ENCODE assay signal across 1 cellular context in the genomic region with DNA sequence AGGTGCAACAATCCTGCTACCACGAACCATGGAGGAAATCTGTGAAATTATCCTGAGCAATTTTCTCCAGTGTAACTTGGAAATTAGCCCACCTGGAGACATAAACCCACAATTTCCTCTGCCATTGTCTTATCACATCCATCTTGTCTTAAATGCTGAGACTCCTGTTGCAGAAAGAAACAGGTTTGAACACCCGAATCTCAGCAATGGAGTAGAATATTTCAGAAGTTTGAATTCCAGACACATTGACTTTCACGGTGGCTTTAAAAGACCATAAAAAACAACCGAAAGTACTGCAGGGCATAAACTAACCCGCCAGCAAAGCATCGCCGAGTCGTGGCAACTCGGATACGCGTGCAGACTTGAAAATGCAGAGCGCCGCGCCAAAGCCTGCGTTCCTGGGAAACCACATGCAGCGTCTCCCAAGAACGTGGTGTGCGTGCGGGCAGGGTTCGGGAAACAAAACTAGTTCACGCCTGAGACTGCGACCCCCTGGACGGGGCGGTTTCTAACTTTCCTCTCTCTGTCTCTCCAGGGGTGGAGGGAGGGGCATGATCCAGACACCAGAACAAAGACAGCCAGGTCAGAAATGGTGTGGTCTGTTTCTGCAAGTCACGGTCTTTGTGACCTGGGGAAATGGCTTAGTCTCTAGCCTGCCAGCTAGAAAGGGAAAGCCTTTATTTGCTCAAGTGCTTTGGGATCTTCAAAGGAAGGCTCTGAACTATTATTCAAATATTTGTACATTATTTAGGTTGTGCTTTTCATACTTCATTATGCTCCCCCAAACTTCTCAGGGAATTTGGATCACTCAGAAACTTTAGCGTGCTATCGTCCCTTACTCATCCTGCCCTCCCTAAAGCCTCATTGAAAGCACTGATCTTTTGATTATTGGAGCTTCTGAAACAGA.
TF ChIP-seq lines count a peak whose summit lies in the region.

No MANE protein-coding gene starts in this region.

TF ChIP-seq in GM23338, 12 proteins besides CTCF, POLR2A, EP300 and RAD21 (continued from another document):
- TF ChIP-seq, protein P1, sequence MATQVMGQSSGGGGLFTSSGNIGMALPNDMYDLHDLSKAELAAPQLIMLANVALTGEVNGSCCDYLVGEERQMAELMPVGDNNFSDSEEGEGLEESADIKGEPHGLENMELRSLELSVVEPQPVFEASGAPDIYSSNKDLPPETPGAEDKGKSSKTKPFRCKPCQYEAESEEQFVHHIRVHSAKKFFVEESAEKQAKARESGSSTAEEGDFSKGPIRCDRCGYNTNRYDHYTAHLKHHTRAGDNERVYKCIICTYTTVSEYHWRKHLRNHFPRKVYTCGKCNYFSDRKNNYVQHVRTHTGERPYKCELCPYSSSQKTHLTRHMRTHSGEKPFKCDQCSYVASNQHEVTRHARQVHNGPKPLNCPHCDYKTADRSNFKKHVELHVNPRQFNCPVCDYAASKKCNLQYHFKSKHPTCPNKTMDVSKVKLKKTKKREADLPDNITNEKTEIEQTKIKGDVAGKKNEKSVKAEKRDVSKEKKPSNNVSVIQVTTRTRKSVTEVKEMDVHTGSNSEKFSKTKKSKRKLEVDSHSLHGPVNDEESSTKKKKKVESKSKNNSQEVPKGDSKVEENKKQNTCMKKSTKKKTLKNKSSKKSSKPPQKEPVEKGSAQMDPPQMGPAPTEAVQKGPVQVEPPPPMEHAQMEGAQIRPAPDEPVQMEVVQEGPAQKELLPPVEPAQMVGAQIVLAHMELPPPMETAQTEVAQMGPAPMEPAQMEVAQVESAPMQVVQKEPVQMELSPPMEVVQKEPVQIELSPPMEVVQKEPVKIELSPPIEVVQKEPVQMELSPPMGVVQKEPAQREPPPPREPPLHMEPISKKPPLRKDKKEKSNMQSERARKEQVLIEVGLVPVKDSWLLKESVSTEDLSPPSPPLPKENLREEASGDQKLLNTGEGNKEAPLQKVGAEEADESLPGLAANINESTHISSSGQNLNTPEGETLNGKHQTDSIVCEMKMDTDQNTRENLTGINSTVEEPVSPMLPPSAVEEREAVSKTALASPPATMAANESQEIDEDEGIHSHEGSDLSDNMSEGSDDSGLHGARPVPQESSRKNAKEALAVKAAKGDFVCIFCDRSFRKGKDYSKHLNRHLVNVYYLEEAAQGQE (IDR thresholded peaks at IDR 0.05; ENCODE audit: unreplicated experiment), result no peak
